ENCODE assay signal across 8 cellular contexts in the genomic region with DNA sequence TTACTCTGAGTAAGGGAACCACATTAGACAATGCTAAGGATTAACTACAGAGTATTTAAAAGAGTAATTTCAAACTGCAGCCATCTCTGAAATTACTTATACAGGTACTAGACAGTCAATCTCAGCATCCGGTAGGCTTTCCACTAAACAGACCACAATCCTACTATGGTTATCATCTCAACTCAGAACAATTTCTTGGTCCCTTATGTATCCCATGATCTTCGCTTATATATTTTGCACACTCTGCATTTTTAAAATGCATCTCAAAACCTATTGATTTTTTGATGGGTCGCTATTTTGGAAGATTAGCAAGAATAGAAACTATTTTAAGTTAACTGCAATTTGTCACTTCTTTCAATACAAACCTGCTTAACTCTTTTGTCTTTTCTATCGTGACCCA. TPM values are rescaled to one million over a fixed set of nuclear protein-coding genes. Genes with fewer than 3 reads are reported as not detected.
DNase-seq lines count a peak whose midpoint lies in the region; ATAC-seq lines count a peak whose summit lies in the region.

No MANE protein-coding gene starts in this region.

- H3K9me3 ChIP-seq in duodenal mucosa (ENCODE audit: control insufficient read depth in 1 of 2, low read length in 2 of 2) = no peaks in the 10 kb centered on the region
- peaks cover 8% of the 10 kb centered on the region for H3K9me3 ChIP-seq in neuron (ENCODE audit: low read length)

- H2AFZ ChIP-seq in neuron (ENCODE audit: low read depth, low read length) = no peak overlapping the region

- H3K27me3 ChIP-seq in duodenal mucosa (ENCODE audit: control insufficient read depth in 1 of 2, insufficient read depth in 2 of 2, low read length in 2 of 2) (no peaks in the 10 kb centered on the region), neuron (ENCODE audit: insufficient read depth, low read length) (no peaks in the 10 kb centered on the region)

- no peak overlapping the region for H3K27ac ChIP-seq in duodenal mucosa (ENCODE audit: low read depth, low read length)

- H3K9ac ChIP-seq in duodenal mucosa (ENCODE audit: low read depth in 1 of 2, low read length in 2 of 2) = peak overlapping the region; percentile 84 to 86

- DNase-seq in Caki2 (ENCODE audit: low read depth) (peak; percentile 16), NAMALWA (ENCODE audit: low spot score) (peak; percentile 25), CD1c-positive myeloid dendritic cell (ENCODE audit: extremely low spot score) (no peak), ecto neural progenitor cell (ENCODE audit: low spot score) (no peak)
- DNase-seq in activated effector memory CD4-positive, alpha-beta T cell treated with Interleukin-2 at 50 U/mL for 16 hours = no peak

- H3K36me3 ChIP-seq in duodenal mucosa (ENCODE audit: control insufficient read depth in 1 of 2, insufficient read depth in 2 of 2, low read length in 2 of 2) (peaks cover 4 to 6% of the 10 kb centered on the region in 2 donors), neuron (ENCODE audit: insufficient read depth, low read length) (peaks cover 18% of the 10 kb centered on the region)

- H3K4me1 ChIP-seq in duodenal mucosa (ENCODE audit: control insufficient read depth in 1 of 2, insufficient read depth in 2 of 2, low read length in 2 of 2) (peaks cover 30 to 35% of the 10 kb centered on the region in 2 donors), neuron (ENCODE audit: insufficient read depth, low read length) (peaks cover 25% of the 10 kb centered on the region)

- no peak for ATAC-seq in HG03520 (IDR thresholded peaks at IDR 0.05; ENCODE audit: unreplicated experiment)

- H3K4me3 ChIP-seq in duodenal mucosa (ENCODE audit: low read depth in 1 of 2, low read length in 2 of 2) (peak overlapping the region; percentile 81 to 85), neuron (ENCODE audit: low read length) (peak overlapping the region; percentile 97)

- in situ Hi-C loops in Caki2 (cut with HindIII; ENCODE audit: low pct_unique_long_range_greater_than_20kb, low sequenced_read_pairs) = no loop called here

RNA-seq across cellular contexts. Expression of a gene that starts 1.4 kb away (rescaled TPM):
- 47.3 and 51.0 TPM in 2 replicates for total RNA-seq in Caki2 (2014; rRNA removed; shearing (Covaris generic); ENCODE audit: low replicate concordance)

Comparison
In these comparisons a context has a peak if more than half of its experiments do, and no peak if none do; other contexts are left out.
1. DNase-seq: peak in Caki2 (single experiment) and NAMALWA (single experiment); none in CD1c-positive myeloid dendritic cell (single experiment), activated effector memory CD4-positive, alpha-beta T cell treated with Interleukin-2 at 50 U/mL for 16 hours (single experiment) and ecto neural progenitor cell (single experiment).